17 cellular contexts compared by ENCODE assay signal in the genomic region with DNA sequence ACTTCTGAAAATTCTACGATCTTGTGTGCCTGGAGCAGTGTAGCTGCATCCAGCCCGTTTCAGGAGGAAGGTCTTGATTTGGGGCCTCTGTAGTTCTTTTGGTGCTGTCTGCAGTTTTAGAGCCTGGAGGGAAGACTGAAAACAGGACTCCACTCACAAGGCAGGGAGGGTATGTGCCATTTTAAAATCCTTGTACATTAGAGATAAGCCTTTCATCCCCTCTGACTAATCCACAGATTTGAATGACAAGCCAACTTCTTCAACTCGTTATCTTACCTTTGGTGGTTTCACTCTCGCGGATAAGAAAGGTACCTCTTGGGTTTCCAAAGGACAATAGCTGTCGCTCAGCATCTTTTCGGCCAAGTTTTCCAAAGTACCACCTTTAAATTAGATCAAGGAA.
DNase-seq lines count a peak whose midpoint lies in the region; ATAC-seq and TF ChIP-seq lines count a peak whose summit lies in the region.
"Had no signal": no experiment of that assay in that cellular context is flagged by ENCODE, and none has a peak within 500 bp of the region (broad histone marks: within the 10 kb centered on the region; RNA-seq: fewer than 3 reads in every experiment).

No MANE protein-coding gene starts in this region.

- ATAC-seq in activated CD4-positive, alpha-beta T cell treated with anti-CD3 and anti-CD28 coated beads for 36 hours, result no peak
- no peak for ATAC-seq in activated CD8-positive, alpha-beta T cell treated with anti-CD3 and anti-CD28 coated beads for 36 hours

- CTCF ChIA-PET in activated CD4-positive, alpha-beta T cell treated with anti-CD3 and anti-CD28 coated beads for 36 hours (lab: Charles Lee), result interaction anchor here (1.2 to 1.4 kb wide), 2 partner anchors 39 to 325 kb away, joined by 3 read pairs; no protein-coding TSS in a partner anchor
- CTCF ChIA-PET in CD4-positive, alpha-beta memory T cell (lab: Charles Lee; ENCODE audit: partially characterized antibody), result interaction anchor here (1.5 kb wide), 1 partner anchor 325 kb away, joined by 5 read pairs; no protein-coding TSS in a partner anchor
- CTCF ChIA-PET in activated CD8-positive, alpha-beta T cell treated with anti-CD3 and anti-CD28 coated beads for 36 hours (lab: Charles Lee), result interaction anchor here (0.7 to 2.2 kb wide), 3 partner anchors 14 to 340 kb away, joined by 3 to 9 read pairs (median 4); no protein-coding TSS in a partner anchor

- H3K9me3 Mint-ChIP-seq in activated CD4-positive, alpha-beta T cell treated with anti-CD3 and anti-CD28 coated beads for 36 hours (ENCODE audit: low read depth), result no peaks in the 10 kb centered on the region
- H3K9me3 Mint-ChIP-seq in CD4-positive, alpha-beta memory T cell, result no peaks in the 10 kb centered on the region
- no peaks in the 10 kb centered on the region for H3K9me3 Mint-ChIP-seq in activated CD8-positive, alpha-beta T cell treated with anti-CD3 and anti-CD28 coated beads for 36 hours
- H3K9me3 Mint-ChIP-seq in immature natural killer cell, result no peaks in the 10 kb centered on the region

- peaks cover 77% of the 10 kb centered on the region for H3K36me3 ChIP-seq in CD4-positive, alpha-beta memory T cell (ENCODE audit: insufficient read depth, low read length)

- intact Hi-C loops in activated CD4-positive, alpha-beta T cell treated with anti-CD3 and anti-CD28 coated beads for 36 hours (cut with DNase I, micrococcal nuclease), result no loop called here
- intact Hi-C loops in CD4-positive, alpha-beta memory T cell (cut with micrococcal nuclease), result no loop called here
- intact Hi-C loops in activated CD8-positive, alpha-beta T cell treated with anti-CD3 and anti-CD28 coated beads for 36 hours (cut with micrococcal nuclease), result no loop called here

- H3K4me1 Mint-ChIP-seq in activated CD4-positive, alpha-beta T cell treated with anti-CD3 and anti-CD28 coated beads for 36 hours, result peaks cover 30% of the 10 kb centered on the region
- peaks cover 23 to 43% (median 33%) of the 10 kb centered on the region in 4 donors for H3K4me1 Mint-ChIP-seq in CD4-positive, alpha-beta memory T cell
- H3K4me1 Mint-ChIP-seq in activated CD8-positive, alpha-beta T cell treated with anti-CD3 and anti-CD28 coated beads for 36 hours (ENCODE audit: low read depth), result peaks cover 29% of the 10 kb centered on the region
- peaks cover 17 to 36% of the 10 kb centered on the region in 2 donors for H3K4me1 Mint-ChIP-seq in immature natural killer cell

- no peaks in the 10 kb centered on the region for H3K27me3 ChIP-seq in CD4-positive, alpha-beta memory T cell (ENCODE audit: insufficient read depth, low read length)
- H3K27me3 ChIP-seq: BLaER1 treated with 17β-estradiol and CSF1 and Interleukin-3, amounts not matched to agents 10 nM and 100 nM had no signal

- POLR2A ChIA-PET in activated CD4-positive, alpha-beta T cell treated with anti-CD3 and anti-CD28 coated beads for 36 hours (lab: Charles Lee), result interaction anchor here (1.0 kb wide), 1 partner anchor 16 kb away, joined by 3 read pairs; no protein-coding TSS in a partner anchor
- POLR2A ChIA-PET in CD4-positive, alpha-beta memory T cell (lab: Charles Lee; ENCODE audit: partially characterized antibody), result interaction anchor here (1.1 to 1.8 kb wide), 2 partner anchors 15 to 270 kb away, joined by 3 read pairs; no protein-coding TSS in a partner anchor
- POLR2A ChIA-PET in activated CD8-positive, alpha-beta T cell treated with anti-CD3 and anti-CD28 coated beads for 36 hours (lab: Charles Lee), result interaction anchor here (0.8 kb wide), 1 partner anchor 100 kb away, joined by 3 read pairs; no protein-coding TSS in a partner anchor

- H3K4me3 Mint-ChIP-seq in activated CD4-positive, alpha-beta T cell treated with anti-CD3 and anti-CD28 coated beads for 36 hours, result no peak overlapping the region
- no peak overlapping the region for H3K4me3 Mint-ChIP-seq in CD4-positive, alpha-beta memory T cell
- no peak overlapping the region for H3K4me3 Mint-ChIP-seq in activated CD8-positive, alpha-beta T cell treated with anti-CD3 and anti-CD28 coated beads for 36 hours
- no peak overlapping the region for H3K4me3 Mint-ChIP-seq in immature natural killer cell

- TF ChIP-seq CTCF in activated CD8-positive, alpha-beta T cell treated with anti-CD3 and anti-CD28 coated beads for 36 hours (IDR thresholded peaks at IDR 0.05), result no peak

- peak overlapping the region; percentile 63 for H3K27ac Mint-ChIP-seq in activated CD4-positive, alpha-beta T cell treated with anti-CD3 and anti-CD28 coated beads for 36 hours
- H3K27ac Mint-ChIP-seq in CD4-positive, alpha-beta memory T cell, result peak overlapping the region in 6 of 7 donors; percentile 30 to 77 (median 54)
- H3K27ac Mint-ChIP-seq in activated CD8-positive, alpha-beta T cell treated with anti-CD3 and anti-CD28 coated beads for 36 hours, result peak overlapping the region; percentile 32
- H3K27ac Mint-ChIP-seq in immature natural killer cell, result peak overlapping the region in 4 of 6 donors; percentile 14 to 69 (median 51)

- no peak overlapping the region for H3K4me3 ChIP-seq in CD4-positive, alpha-beta memory T cell (ENCODE audit: low read length in 2 of 2)
- H3K4me3 ChIP-seq: BLaER1 treated with 17β-estradiol and CSF1 and Interleukin-3, amounts not matched to agents 10 nM and 100 nM; GM23248 had no signal

- peaks cover 18% of the 10 kb centered on the region for H3K4me1 ChIP-seq in CD4-positive, alpha-beta memory T cell (ENCODE audit: insufficient read depth, low read length)
- H3K4me1 ChIP-seq: Caco-2 had no signal

- DNase-seq in activated CD4-positive, alpha-beta T cell treated with anti-CD3 and anti-CD28 coated beads for 36 hours, result no peak
- DNase-seq in activated CD4-positive, alpha-beta T cell treated with anti-CD3 and anti-CD28 coated beads, Interleukin-2, amount 50 U/mL, for 48 hours, result no peak
- no peak for DNase-seq in CD4-positive, alpha-beta memory T cell
- DNase-seq in activated CD8-positive, alpha-beta T cell treated with anti-CD3 and anti-CD28 coated beads for 36 hours, result no peak
- DNase-seq in immature natural killer cell (no peak), RPMI8226 (no peak), inferior parietal cortex (ENCODE audit: extremely low spot score) (no peak), cortex of kidney (lab: John Stamatoyannopoulos, UW) (no peak)
- DNase-seq: 8988T, Caco-2, DMS79, GM23248, KG1, NCI-H1092, NCI-H345, NCI-H526 treated with DMSO at 0.1 percent for 48 hours had no signal

- no peak overlapping the region for H3K27ac ChIP-seq in CD4-positive, alpha-beta memory T cell (ENCODE audit: low read depth, low read length)
- H3K27ac ChIP-seq: BLaER1 treated with 17β-estradiol and CSF1 and Interleukin-3, amounts not matched to agents 10 nM and 100 nM; GM23248 had no signal

- peaks cover 78% of the 10 kb centered on the region for H3K36me3 Mint-ChIP-seq in activated CD4-positive, alpha-beta T cell treated with anti-CD3 and anti-CD28 coated beads for 36 hours (ENCODE audit: low read depth)
- peaks cover 62 to 82% of the 10 kb centered on the region in 2 donors for H3K36me3 Mint-ChIP-seq in CD4-positive, alpha-beta memory T cell
- H3K36me3 Mint-ChIP-seq in activated CD8-positive, alpha-beta T cell treated with anti-CD3 and anti-CD28 coated beads for 36 hours (ENCODE audit: low read depth), result peaks cover 74% of the 10 kb centered on the region
- peaks cover 7 to 53% (median 36%) of the 10 kb centered on the region in 3 donors for H3K36me3 Mint-ChIP-seq in immature natural killer cell

- H3K9me3 ChIP-seq in CD4-positive, alpha-beta memory T cell (ENCODE audit: control insufficient read depth in 1 of 2, low read length in 2 of 2), result no peaks in the 10 kb centered on the region
- H3K9me3 ChIP-seq: BLaER1 treated with 17β-estradiol and CSF1 and Interleukin-3, amounts not matched to agents 10 nM and 100 nM; Caco-2 had no signal

- H3K27me3 Mint-ChIP-seq in activated CD4-positive, alpha-beta T cell treated with anti-CD3 and anti-CD28 coated beads for 36 hours, result no peaks in the 10 kb centered on the region
- H3K27me3 Mint-ChIP-seq in CD4-positive, alpha-beta memory T cell, result no peaks in the 10 kb centered on the region
- no peaks in the 10 kb centered on the region for H3K27me3 Mint-ChIP-seq in activated CD8-positive, alpha-beta T cell treated with anti-CD3 and anti-CD28 coated beads for 36 hours
- peaks cover 0 to 11% (median 10%) of the 10 kb centered on the region in 3 donors for H3K27me3 Mint-ChIP-seq in immature natural killer cell (ENCODE audit: low read depth in 3 of 3)
